ENCODE assay signal across 8 cellular contexts in genomic region chr6:37353761-37354525, GRCh38. TPM values are rescaled to one million over a fixed set of nuclear protein-coding genes. Genes with fewer than 3 reads are reported as not detected.
DNase-seq lines count a peak whose midpoint lies in the region; ATAC-seq, FAIRE-seq and TF ChIP-seq lines count a peak whose summit lies in the region.

A gene with protein sequence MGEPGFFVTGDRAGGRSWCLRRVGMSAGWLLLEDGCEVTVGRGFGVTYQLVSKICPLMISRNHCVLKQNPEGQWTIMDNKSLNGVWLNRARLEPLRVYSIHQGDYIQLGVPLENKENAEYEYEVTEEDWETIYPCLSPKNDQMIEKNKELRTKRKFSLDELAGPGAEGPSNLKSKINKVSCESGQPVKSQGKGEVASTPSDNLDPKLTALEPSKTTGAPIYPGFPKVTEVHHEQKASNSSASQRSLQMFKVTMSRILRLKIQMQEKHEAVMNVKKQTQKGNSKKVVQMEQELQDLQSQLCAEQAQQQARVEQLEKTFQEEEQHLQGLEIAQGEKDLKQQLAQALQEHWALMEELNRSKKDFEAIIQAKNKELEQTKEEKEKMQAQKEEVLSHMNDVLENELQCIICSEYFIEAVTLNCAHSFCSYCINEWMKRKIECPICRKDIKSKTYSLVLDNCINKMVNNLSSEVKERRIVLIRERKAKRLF (plus strand): TSS chr6:37353983. CDS start chr6:37354165, 182 bp downstream.

- in situ Hi-C loops in KBM-7 (cut with MboI; ENCODE audit: low pct_unique_long_range_greater_than_20kb, low sequenced_read_pairs), result no loop called here

- peaks cover 33% of the 10 kb centered on the region for H3K4me1 Mint-ChIP-seq in activated T-cell treated with anti-CD3 and anti-CD28 coated beads, Interleukin-2, amount 50 U/mL, for 72 hours (ENCODE audit: low read depth)

- H3K27me3 Mint-ChIP-seq in activated T-cell treated with anti-CD3 and anti-CD28 coated beads, Interleukin-2, amount 50 U/mL, for 72 hours (ENCODE audit: low read depth), result no peaks in the 10 kb centered on the region

- 1% methylated on average over 23 to 42 of the region's 54 CpGs for WGBS in esophagus squamous epithelium, 2 donors

- H3K27ac Mint-ChIP-seq in activated T-cell treated with anti-CD3 and anti-CD28 coated beads, Interleukin-2, amount 50 U/mL, for 72 hours, result peak within 1 kb of the TSS; percentile 95

- peak within 1 kb of the TSS; percentile 76 to 89 (median 80) for H3K4me3 ChIP-seq in esophagus squamous epithelium

- H3K27ac ChIP-seq in esophagus squamous epithelium, result peak within 1 kb of the TSS; percentile 67 to 87 (median 82)

- DNase-seq in DMS53 (lab: John Stamatoyannopoulos, UW) (peak; percentile 92), KBM-7 (peak; percentile 91), RCC 7860 (ENCODE audit: low spot score) (peak; percentile 68), esophagus squamous epithelium (lab: John Stamatoyannopoulos, UW) (peak; percentile 26), myocyte (ENCODE audit: low read depth) (peak; percentile 89)
- DNase-seq in activated T-cell treated with anti-CD3 and anti-CD28 coated beads, Interleukin-2, amount 50 U/mL, for 72 hours, result peak; percentile 94 to 96
- peak; percentile 79 to 84 for DNase-seq in stimulated activated CD8-positive, alpha-beta memory T cell treated with anti-CD3 and anti-CD28 coated beads, Interleukin-7, amount 100 ng/mL, for 4 hours (ENCODE audit: low read depth in 2 of 2)

- H3K36me3 ChIP-seq in esophagus squamous epithelium, result no peaks in the 10 kb centered on the region

- H3K9me3 ChIP-seq in esophagus squamous epithelium, result no peaks in the 10 kb centered on the region

- H3K9me3 Mint-ChIP-seq in activated T-cell treated with anti-CD3 and anti-CD28 coated beads, Interleukin-2, amount 50 U/mL, for 72 hours, result no peaks in the 10 kb centered on the region

- no peak for TF ChIP-seq CTCF in esophagus squamous epithelium (IDR thresholded peaks at IDR 0.05)

- H3K27me3 ChIP-seq in esophagus squamous epithelium, result no peaks in the 10 kb centered on the region

- peak within 1 kb of the TSS; percentile 96 to 98 for H3K4me3 Mint-ChIP-seq in activated T-cell treated with anti-CD3 and anti-CD28 coated beads, Interleukin-2, amount 50 U/mL, for 72 hours

- H3K36me3 Mint-ChIP-seq in activated T-cell treated with anti-CD3 and anti-CD28 coated beads, Interleukin-2, amount 50 U/mL, for 72 hours (ENCODE audit: insufficient read depth in 2 of 2), result peaks cover 4 to 10% of the 10 kb centered on the region in 2 donors

- ATAC-seq in GM21619 (IDR thresholded peaks at IDR 0.05; ENCODE audit: unreplicated experiment), result peak; percentile 90
- ATAC-seq in activated T-cell treated with anti-CD3 and anti-CD28 coated beads, Interleukin-2, amount 50 U/mL, for 72 hours (replicated peaks in 1 of 2), result peak; percentile 98

- peaks cover 3 to 35% (median 8%) of the 10 kb centered on the region in 3 donors for H3K4me1 ChIP-seq in esophagus squamous epithelium

- TF ChIP-seq POLR2A in esophagus squamous epithelium (IDR thresholded peaks at IDR 0.05), result peak in 2 of 4 donors; percentile 44 to 58

- FAIRE-seq in RCC 7860 (lab: Jason Lieb, UNC), result no peak

- intact Hi-C loops in esophagus squamous epithelium (cut with DNase I), result no loop called here

RNA-seq across cellular contexts. Expression of the gene that starts here (rescaled TPM):
- total RNA-seq in activated T-cell treated with anti-CD3 and anti-CD28 coated beads, Interleukin-2, amount 50 U/mL, for 72 hours, result 10 to 100 TPM; 19.3 to 24.7 TPM
- total RNA-seq in esophagus squamous epithelium (10 to 100 TPM; 17.2 to 24.0 (median 19.7) TPM), myocyte (14.0 and 21.5 TPM in 2 replicates)
- 12.6 TPM for polyA plus RNA-seq in myocyte (2012)

Comparison
In these comparisons a context has a peak if more than half of its experiments do, and no peak if none do; other contexts are left out.
1. Peak in every context shown above with its lines: DNase-seq, ATAC-seq, H3K4me3 ChIP-seq and H3K27ac ChIP-seq.
2. DNase-seq: peak in every context shown above with its lines; median percentile 95 in activated T-cell treated with anti-CD3 and anti-CD28 coated beads, Interleukin-2, amount 50 U/mL, for 72 hours; 92 in DMS53; 91 in KBM-7; 89 in myocyte; 82 in stimulated activated CD8-positive, alpha-beta memory T cell treated with anti-CD3 and anti-CD28 coated beads, Interleukin-7, amount 100 ng/mL, for 4 hours; 68 in RCC 7860; 26 in esophagus squamous epithelium.